ENCODE assay signal across 1 cellular context in the genomic region with DNA sequence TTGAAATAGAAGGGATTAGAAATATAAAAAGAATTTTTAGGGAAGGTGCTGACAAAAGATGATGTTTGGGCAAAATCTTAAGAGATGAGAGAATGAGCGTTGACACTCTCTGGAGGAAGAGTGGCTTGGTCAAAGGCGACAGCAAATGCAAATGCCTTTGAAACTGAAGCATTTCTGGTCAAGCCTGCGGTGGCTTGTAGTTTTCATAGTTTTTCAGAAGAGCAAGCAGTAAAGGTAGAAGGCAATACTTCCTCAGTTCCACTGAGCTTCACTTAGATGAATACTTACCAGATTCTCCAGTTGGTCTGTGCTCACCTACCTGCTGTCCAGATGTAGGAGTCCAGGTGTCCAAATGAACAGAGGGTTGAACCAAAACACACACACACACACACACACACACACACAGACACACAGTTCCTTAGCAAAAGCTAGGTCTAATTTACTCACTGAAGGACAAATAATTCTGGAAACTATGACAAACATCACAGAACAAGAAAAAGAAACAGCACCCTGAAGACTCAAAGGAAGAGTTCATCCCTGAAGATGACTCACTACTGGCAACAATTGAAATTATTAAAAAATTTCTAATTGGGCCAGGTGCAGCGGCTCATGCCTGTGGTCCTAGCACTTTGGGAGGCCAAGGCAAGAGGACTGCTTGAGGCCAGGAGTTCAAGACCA.
TF ChIP-seq lines count a peak whose summit lies in the region.

No MANE protein-coding gene starts in this region.

TF ChIP-seq in IMR-90, 13 proteins besides CTCF, POLR2A, EP300 and RAD21:
- TF ChIP-seq RFX5 (IDR thresholded peaks at IDR 0.05; ENCODE audit: low read depth, low read length) (no peak), MXI1 (IDR thresholded peaks at IDR 0.05; ENCODE audit: borderline replicate concordance, low read depth, low read length) (no peak), MAZ (IDR thresholded peaks at IDR 0.05; ENCODE audit: borderline replicate concordance, low read depth, low read length) (no peak), BHLHE40 (IDR thresholded peaks at IDR 0.05; ENCODE audit: low read depth, low read length) (no peak), NFE2L2 (IDR thresholded peaks at IDR 0.05; ENCODE audit: low read depth, low read length) (no peak), CHD1 (IDR thresholded peaks at IDR 0.05; ENCODE audit: low read depth, low read length) (no peak), CEBPB (IDR thresholded peaks at IDR 0.05; ENCODE audit: low read depth, low read length) (no peak), MAFK (IDR thresholded peaks at IDR 0.05; ENCODE audit: low read depth, low read length) (no peak)
- TF ChIP-seq, protein P1, sequence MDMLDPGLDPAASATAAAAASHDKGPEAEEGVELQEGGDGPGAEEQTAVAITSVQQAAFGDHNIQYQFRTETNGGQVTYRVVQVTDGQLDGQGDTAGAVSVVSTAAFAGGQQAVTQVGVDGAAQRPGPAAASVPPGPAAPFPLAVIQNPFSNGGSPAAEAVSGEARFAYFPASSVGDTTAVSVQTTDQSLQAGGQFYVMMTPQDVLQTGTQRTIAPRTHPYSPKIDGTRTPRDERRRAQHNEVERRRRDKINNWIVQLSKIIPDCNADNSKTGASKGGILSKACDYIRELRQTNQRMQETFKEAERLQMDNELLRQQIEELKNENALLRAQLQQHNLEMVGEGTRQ (IDR thresholded peaks at IDR 0.05; ENCODE audit: low read depth, low read length), result no peak
TF ChIP-seq in IMR-90: peak in this region for 0.
